In the genomic region with DNA sequence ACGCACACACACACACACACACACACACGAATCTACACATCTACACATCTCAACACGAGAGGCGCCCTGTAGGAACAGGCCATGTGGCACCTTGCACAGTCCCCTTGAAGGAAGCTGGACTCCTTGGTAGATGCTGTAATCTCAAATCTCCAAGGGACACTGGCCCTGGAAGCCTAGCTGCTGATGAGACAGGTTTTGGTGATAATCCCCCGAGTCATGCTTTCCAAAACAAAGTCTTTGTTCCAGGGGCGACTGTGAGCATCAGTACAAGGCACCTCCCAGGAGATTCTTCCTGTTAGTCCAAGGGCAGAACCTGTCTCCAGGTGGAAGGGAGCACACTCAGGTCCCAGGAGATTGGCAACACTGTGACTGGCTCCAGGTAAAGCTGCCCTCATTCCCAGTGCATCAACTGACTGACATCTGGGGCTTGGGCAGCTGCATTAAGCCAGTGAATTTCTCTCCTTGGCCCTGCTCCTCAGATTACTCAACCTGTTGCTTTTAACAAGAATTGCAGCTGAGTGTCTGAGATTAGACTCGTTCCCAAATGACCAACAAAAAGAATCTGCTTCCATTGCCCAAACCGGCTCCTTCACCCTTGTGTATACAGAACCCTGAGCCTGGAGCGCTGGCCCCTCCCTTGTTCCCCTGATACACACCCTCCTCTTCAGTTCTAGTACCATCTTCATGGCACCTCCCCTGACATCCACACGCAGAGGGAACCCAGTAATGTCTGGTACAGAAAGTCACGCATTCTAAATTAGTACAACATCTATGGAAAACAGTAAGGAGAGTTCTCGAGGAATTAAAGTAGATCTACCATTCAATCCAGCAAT, we compare ENCODE assay signal across 15 cellular contexts.
"Had no signal": no experiment of that assay in that cellular context is flagged by ENCODE, and none has a peak within 500 bp of the region (broad histone marks: within the 10 kb centered on the region; RNA-seq: fewer than 3 reads in every experiment).

No MANE protein-coding gene starts in this region.

- H3K27me3 ChIP-seq: esophagus muscularis mucosa, uterus had no signal

- H3K36me3 ChIP-seq: esophagus muscularis mucosa, heart left ventricle, thoracic aorta, uterus had no signal

- ATAC-seq: activated CD4-positive, CD25-positive, alpha-beta regulatory T cell treated with anti-CD3 and anti-CD28 coated beads, Interleukin-2, amount 50 U/mL, for 24 hours; activated CD8-positive, alpha-beta memory T cell treated with anti-CD3 and anti-CD28 coated beads, Interleukin-2, amount 10 ng/mL, durations not matched to agents 7 days and 5 days; foreskin keratinocyte; left colon; stimulated activated naive CD8-positive, alpha-beta T cell treated with anti-CD3 and anti-CD28 coated beads, Interleukin-15, amount 100 ng/mL, for 72 hours had no signal

- H3K27ac ChIP-seq: esophagus muscularis mucosa, foreskin keratinocyte, heart left ventricle, thoracic aorta, uterus had no signal

- H3K9me3 ChIP-seq: esophagus muscularis mucosa, heart left ventricle, thoracic aorta, uterus had no signal

- DNase-seq: activated CD4-positive, alpha-beta T cell treated with anti-CD3 and anti-CD28 coated beads, Interleukin-2, amount 50 U/mL, for 4 hours; activated CD8-positive, alpha-beta memory T cell treated with anti-CD3 and anti-CD28 coated beads, Interleukin-2, amount 10 ng/mL, durations not matched to agents 7 days and 5 days; activated gamma-delta T cell treated with Interleukin-2 at 50 U/mL for 16 hours; activated naive CD8-positive, alpha-beta T cell treated with anti-CD3 and anti-CD28 coated beads for 36 hours; activated T-cell treated with anti-CD3 and anti-CD28 coated beads, Interleukin-2, amount 50 U/mL, for 24 hours; anterior cingulate cortex; foreskin keratinocyte; heart left ventricle; left colon; stimulated activated CD4-positive, alpha-beta T cell treated with anti-CD3 and anti-CD28 coated beads, Interleukin-4, amount 100 ng/mL, for 4 hours; stimulated activated naive CD8-positive, alpha-beta T cell treated with anti-CD3 and anti-CD28 coated beads, Interleukin-15, amount 100 ng/mL, for 72 hours; uterus had no signal

- H3K4me1 ChIP-seq: esophagus muscularis mucosa, foreskin keratinocyte, uterus had no signal

- H3K4me3 ChIP-seq: esophagus muscularis mucosa, heart left ventricle, thoracic aorta, uterus had no signal
